1 cellular context compared by ENCODE assay signal in the genomic region with DNA sequence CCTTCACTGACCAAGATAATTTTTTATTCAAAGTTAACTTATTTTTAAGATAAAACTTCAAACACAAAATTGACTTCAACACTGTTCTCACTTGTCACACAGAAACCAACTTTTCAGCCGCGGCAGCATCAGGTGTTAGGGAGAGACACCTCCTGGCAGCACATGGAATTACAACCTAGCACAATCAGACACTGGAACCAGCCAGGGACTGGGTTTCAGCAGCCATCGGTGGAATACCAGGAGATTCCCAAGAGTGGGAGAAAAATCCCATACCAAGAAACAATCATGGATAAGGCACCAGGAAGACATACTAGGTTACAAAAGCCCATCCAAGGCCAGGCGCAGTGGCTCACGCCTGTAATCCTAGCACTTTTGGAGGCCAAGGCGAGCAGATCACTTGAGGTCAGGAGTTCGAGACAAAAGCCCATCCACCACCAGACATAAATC.
TF ChIP-seq lines count a peak whose summit lies in the region.

No MANE protein-coding gene starts in this region.

TF ChIP-seq in HepG2, 621 proteins besides CTCF, POLR2A, EP300 and RAD21 (continued from another document and continues in another):
- TF ChIP-seq YEATS4 (CRISPR knock-in tag; IDR thresholded peaks at IDR 0.05; ENCODE audit: borderline replicate concordance) (no peak), KAT8 (CRISPR knock-in tag; IDR thresholded peaks at IDR 0.05) (peak; percentile 53; the same call in 1 of the 2 replicates), ERF (CRISPR knock-in tag; IDR thresholded peaks at IDR 0.05) (peak; percentile 74), ZNF232 (CRISPR knock-in tag; IDR thresholded peaks at IDR 0.05; ENCODE audit: borderline replicate concordance) (no peak), ZNF251 (CRISPR knock-in tag; IDR thresholded peaks at IDR 0.05) (no peak), YY1 (IDR thresholded peaks at IDR 0.05; ENCODE audit: insufficient read depth, insufficient replicate concordance, low read depth, low read length) (peak; percentile 25), ZNF792 (CRISPR knock-in tag; IDR thresholded peaks at IDR 0.05) (no peak), RFXANK (CRISPR knock-in tag; IDR thresholded peaks at IDR 0.05) (peak; percentile 68), TSC22D2 (CRISPR knock-in tag; IDR thresholded peaks at IDR 0.05; ENCODE audit: borderline replicate concordance) (peak; percentile 59; the same call in 1 of the 2 replicates), ZNF143 (CRISPR knock-in tag; IDR thresholded peaks at IDR 0.05) (no peak), KDM2A (CRISPR knock-in tag; IDR thresholded peaks at IDR 0.05; ENCODE audit: borderline replicate concordance, low read depth) (peak; percentile 70), PHF5A (CRISPR knock-in tag; IDR thresholded peaks at IDR 0.05; ENCODE audit: low read depth, unreplicated experiment) (peak; percentile 51), ZNF205 (CRISPR knock-in tag; IDR thresholded peaks at IDR 0.05) (0 out of 2 replicates have a peak, but pooled peaks have one; percentile 42), ZNF224 (CRISPR knock-in tag; IDR thresholded peaks at IDR 0.05) (no peak), ZMYM4 (CRISPR knock-in tag; IDR thresholded peaks at IDR 0.05) (0 out of 2 replicates have a peak, but pooled peaks have one; percentile 34), TBP (CRISPR knock-in tag; IDR thresholded peaks at IDR 0.05) (no peak), ZSCAN30 (CRISPR knock-in tag; IDR thresholded peaks at IDR 0.05) (peak; percentile 61; the same call in 1 of the 2 replicates), ZNF17 (CRISPR knock-in tag; IDR thresholded peaks at IDR 0.05) (no peak), NONO (IDR thresholded peaks at IDR 0.05) (no peak), NONO (CRISPR knock-in tag; conservative IDR thresholded peaks at IDR 0.05) (peak; percentile 80; the same call in 1 of the 2 replicates), SOX6 (IDR thresholded peaks at IDR 0.05) (no peak), SOX6 (CRISPR knock-in tag; IDR thresholded peaks at IDR 0.05) (peak; percentile 41; the same call in 1 of the 2 replicates), ZMAT3 (CRISPR knock-in tag; conservative IDR thresholded peaks at IDR 0.05) (peak; percentile 73), THAP11 (CRISPR knock-in tag; IDR thresholded peaks at IDR 0.05) (peak; percentile 70), KLF11 (CRISPR knock-in tag; IDR thresholded peaks at IDR 0.05) (peak; percentile 81; the same call in 1 of the 2 replicates)
- TF ChIP-seq, protein P1, sequence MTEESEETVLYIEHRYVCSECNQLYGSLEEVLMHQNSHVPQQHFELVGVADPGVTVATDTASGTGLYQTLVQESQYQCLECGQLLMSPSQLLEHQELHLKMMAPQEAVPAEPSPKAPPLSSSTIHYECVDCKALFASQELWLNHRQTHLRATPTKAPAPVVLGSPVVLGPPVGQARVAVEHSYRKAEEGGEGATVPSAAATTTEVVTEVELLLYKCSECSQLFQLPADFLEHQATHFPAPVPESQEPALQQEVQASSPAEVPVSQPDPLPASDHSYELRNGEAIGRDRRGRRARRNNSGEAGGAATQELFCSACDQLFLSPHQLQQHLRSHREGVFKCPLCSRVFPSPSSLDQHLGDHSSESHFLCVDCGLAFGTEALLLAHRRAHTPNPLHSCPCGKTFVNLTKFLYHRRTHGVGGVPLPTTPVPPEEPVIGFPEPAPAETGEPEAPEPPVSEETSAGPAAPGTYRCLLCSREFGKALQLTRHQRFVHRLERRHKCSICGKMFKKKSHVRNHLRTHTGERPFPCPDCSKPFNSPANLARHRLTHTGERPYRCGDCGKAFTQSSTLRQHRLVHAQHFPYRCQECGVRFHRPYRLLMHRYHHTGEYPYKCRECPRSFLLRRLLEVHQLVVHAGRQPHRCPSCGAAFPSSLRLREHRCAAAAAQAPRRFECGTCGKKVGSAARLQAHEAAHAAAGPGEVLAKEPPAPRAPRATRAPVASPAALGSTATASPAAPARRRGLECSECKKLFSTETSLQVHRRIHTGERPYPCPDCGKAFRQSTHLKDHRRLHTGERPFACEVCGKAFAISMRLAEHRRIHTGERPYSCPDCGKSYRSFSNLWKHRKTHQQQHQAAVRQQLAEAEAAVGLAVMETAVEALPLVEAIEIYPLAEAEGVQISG (CRISPR knock-in tag; IDR thresholded peaks at IDR 0.05), result peak; percentile 51; the same call in 1 of the 2 replicates
- TF ChIP-seq, protein P2, sequence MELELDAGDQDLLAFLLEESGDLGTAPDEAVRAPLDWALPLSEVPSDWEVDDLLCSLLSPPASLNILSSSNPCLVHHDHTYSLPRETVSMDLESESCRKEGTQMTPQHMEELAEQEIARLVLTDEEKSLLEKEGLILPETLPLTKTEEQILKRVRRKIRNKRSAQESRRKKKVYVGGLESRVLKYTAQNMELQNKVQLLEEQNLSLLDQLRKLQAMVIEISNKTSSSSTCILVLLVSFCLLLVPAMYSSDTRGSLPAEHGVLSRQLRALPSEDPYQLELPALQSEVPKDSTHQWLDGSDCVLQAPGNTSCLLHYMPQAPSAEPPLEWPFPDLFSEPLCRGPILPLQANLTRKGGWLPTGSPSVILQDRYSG (CRISPR knock-in tag; IDR thresholded peaks at IDR 0.05), result no peak
- TF ChIP-seq, protein P3, sequence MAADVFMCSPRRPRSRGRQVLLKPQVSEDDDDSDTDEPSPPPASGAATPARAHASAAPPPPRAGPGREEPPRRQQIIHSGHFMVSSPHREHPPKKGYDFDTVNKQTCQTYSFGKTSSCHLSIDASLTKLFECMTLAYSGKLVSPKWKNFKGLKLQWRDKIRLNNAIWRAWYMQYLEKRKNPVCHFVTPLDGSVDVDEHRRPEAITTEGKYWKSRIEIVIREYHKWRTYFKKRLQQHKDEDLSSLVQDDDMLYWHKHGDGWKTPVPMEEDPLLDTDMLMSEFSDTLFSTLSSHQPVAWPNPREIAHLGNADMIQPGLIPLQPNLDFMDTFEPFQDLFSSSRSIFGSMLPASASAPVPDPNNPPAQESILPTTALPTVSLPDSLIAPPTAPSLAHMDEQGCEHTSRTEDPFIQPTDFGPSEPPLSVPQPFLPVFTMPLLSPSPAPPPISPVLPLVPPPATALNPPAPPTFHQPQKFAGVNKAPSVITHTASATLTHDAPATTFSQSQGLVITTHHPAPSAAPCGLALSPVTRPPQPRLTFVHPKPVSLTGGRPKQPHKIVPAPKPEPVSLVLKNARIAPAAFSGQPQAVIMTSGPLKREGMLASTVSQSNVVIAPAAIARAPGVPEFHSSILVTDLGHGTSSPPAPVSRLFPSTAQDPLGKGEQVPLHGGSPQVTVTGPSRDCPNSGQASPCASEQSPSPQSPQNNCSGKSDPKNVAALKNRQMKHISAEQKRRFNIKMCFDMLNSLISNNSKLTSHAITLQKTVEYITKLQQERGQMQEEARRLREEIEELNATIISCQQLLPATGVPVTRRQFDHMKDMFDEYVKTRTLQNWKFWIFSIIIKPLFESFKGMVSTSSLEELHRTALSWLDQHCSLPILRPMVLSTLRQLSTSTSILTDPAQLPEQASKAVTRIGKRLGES (CRISPR knock-in tag; IDR thresholded peaks at IDR 0.05; ENCODE audit: borderline replicate concordance), result no peak
- TF ChIP-seq, protein P4, sequence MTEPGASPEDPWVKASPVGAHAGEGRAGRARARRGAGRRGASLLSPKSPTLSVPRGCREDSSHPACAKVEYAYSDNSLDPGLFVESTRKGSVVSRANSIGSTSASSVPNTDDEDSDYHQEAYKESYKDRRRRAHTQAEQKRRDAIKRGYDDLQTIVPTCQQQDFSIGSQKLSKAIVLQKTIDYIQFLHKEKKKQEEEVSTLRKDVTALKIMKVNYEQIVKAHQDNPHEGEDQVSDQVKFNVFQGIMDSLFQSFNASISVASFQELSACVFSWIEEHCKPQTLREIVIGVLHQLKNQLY (CRISPR knock-in tag; IDR thresholded peaks at IDR 0.05), result 0 out of 2 replicates have a peak, but pooled peaks have one; percentile 16
- TF ChIP-seq, protein P5, sequence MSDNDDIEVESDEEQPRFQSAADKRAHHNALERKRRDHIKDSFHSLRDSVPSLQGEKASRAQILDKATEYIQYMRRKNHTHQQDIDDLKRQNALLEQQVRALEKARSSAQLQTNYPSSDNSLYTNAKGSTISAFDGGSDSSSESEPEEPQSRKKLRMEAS (IDR thresholded peaks at IDR 0.05), result peak; percentile 42; the same call in 1 of the 2 replicates
- TF ChIP-seq, protein P6, sequence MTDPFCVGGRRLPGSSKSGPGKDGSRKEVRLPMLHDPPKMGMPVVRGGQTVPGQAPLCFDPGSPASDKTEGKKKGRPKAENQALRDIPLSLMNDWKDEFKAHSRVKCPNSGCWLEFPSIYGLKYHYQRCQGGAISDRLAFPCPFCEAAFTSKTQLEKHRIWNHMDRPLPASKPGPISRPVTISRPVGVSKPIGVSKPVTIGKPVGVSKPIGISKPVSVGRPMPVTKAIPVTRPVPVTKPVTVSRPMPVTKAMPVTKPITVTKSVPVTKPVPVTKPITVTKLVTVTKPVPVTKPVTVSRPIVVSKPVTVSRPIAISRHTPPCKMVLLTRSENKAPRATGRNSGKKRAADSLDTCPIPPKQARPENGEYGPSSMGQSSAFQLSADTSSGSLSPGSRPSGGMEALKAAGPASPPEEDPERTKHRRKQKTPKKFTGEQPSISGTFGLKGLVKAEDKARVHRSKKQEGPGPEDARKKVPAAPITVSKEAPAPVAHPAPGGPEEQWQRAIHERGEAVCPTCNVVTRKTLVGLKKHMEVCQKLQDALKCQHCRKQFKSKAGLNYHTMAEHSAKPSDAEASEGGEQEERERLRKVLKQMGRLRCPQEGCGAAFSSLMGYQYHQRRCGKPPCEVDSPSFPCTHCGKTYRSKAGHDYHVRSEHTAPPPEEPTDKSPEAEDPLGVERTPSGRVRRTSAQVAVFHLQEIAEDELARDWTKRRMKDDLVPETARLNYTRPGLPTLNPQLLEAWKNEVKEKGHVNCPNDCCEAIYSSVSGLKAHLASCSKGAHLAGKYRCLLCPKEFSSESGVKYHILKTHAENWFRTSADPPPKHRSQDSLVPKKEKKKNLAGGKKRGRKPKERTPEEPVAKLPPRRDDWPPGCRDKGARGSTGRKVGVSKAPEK (CRISPR knock-in tag; IDR thresholded peaks at IDR 0.05; ENCODE audit: borderline replicate concordance), result peak; percentile 78; the same call in 1 of the 2 replicates
- TF ChIP-seq, protein P7, sequence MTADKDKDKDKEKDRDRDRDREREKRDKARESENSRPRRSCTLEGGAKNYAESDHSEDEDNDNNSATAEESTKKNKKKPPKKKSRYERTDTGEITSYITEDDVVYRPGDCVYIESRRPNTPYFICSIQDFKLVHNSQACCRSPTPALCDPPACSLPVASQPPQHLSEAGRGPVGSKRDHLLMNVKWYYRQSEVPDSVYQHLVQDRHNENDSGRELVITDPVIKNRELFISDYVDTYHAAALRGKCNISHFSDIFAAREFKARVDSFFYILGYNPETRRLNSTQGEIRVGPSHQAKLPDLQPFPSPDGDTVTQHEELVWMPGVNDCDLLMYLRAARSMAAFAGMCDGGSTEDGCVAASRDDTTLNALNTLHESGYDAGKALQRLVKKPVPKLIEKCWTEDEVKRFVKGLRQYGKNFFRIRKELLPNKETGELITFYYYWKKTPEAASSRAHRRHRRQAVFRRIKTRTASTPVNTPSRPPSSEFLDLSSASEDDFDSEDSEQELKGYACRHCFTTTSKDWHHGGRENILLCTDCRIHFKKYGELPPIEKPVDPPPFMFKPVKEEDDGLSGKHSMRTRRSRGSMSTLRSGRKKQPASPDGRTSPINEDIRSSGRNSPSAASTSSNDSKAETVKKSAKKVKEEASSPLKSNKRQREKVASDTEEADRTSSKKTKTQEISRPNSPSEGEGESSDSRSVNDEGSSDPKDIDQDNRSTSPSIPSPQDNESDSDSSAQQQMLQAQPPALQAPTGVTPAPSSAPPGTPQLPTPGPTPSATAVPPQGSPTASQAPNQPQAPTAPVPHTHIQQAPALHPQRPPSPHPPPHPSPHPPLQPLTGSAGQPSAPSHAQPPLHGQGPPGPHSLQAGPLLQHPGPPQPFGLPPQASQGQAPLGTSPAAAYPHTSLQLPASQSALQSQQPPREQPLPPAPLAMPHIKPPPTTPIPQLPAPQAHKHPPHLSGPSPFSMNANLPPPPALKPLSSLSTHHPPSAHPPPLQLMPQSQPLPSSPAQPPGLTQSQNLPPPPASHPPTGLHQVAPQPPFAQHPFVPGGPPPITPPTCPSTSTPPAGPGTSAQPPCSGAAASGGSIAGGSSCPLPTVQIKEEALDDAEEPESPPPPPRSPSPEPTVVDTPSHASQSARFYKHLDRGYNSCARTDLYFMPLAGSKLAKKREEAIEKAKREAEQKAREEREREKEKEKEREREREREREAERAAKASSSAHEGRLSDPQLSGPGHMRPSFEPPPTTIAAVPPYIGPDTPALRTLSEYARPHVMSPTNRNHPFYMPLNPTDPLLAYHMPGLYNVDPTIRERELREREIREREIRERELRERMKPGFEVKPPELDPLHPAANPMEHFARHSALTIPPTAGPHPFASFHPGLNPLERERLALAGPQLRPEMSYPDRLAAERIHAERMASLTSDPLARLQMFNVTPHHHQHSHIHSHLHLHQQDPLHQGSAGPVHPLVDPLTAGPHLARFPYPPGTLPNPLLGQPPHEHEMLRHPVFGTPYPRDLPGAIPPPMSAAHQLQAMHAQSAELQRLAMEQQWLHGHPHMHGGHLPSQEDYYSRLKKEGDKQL (CRISPR knock-in tag; IDR thresholded peaks at IDR 0.05; ENCODE audit: low read depth), result no peak
- TF ChIP-seq, protein P8, sequence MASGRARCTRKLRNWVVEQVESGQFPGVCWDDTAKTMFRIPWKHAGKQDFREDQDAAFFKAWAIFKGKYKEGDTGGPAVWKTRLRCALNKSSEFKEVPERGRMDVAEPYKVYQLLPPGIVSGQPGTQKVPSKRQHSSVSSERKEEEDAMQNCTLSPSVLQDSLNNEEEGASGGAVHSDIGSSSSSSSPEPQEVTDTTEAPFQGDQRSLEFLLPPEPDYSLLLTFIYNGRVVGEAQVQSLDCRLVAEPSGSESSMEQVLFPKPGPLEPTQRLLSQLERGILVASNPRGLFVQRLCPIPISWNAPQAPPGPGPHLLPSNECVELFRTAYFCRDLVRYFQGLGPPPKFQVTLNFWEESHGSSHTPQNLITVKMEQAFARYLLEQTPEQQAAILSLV (CRISPR knock-in tag; IDR thresholded peaks at IDR 0.05; ENCODE audit: borderline replicate concordance), result no peak; the same call in 1 of the 2 replicates
- TF ChIP-seq, protein P9, sequence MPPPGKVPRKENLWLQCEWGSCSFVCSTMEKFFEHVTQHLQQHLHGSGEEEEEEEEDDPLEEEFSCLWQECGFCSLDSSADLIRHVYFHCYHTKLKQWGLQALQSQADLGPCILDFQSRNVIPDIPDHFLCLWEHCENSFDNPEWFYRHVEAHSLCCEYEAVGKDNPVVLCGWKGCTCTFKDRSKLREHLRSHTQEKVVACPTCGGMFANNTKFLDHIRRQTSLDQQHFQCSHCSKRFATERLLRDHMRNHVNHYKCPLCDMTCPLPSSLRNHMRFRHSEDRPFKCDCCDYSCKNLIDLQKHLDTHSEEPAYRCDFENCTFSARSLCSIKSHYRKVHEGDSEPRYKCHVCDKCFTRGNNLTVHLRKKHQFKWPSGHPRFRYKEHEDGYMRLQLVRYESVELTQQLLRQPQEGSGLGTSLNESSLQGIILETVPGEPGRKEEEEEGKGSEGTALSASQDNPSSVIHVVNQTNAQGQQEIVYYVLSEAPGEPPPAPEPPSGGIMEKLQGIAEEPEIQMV (CRISPR knock-in tag; IDR thresholded peaks at IDR 0.05; ENCODE audit: low read depth), result peak; percentile 58; the same call in 1 of the 2 replicates
